8 cellular contexts compared by ENCODE assay signal in genomic region chr10:80924063-80924952, GRCh38.
DNase-seq lines count a peak whose midpoint lies in the region; ATAC-seq, FAIRE-seq and TF ChIP-seq lines count a peak whose summit lies in the region.

No MANE protein-coding gene starts in this region.

- TF ChIP-seq CTCF in A549 (IDR thresholded peaks at IDR 0.05) = peak; percentile 76

- no peaks in the 10 kb centered on the region for H3K9me3 ChIP-seq in A549
- H3K9me3 ChIP-seq in NT2/D1 (ENCODE audit: insufficient read depth, low read length) = no peaks in the 10 kb centered on the region

- no peak overlapping the region for H3K27ac ChIP-seq in A549

- no peak for TF ChIP-seq POLR2A in A549 (IDR thresholded peaks at IDR 0.05; ENCODE audit: low read length)

- ATAC-seq in A549 (peak; percentile 78 to 90; a peak in 4 of 6 replicates), HG02798 (IDR thresholded peaks at IDR 0.05; ENCODE audit: poor library complexity, unreplicated experiment) (peak; percentile 45), HG03135 (IDR thresholded peaks at IDR 0.05; ENCODE audit: unreplicated experiment) (no peak)

- no peak overlapping the region for H3K9ac ChIP-seq in NT2/D1 (ENCODE audit: insufficient read length, low read depth)

- H3K4me3 ChIP-seq in A549 (no peak overlapping the region), NT2/D1 (ENCODE audit: insufficient read length, low read depth) (no peak overlapping the region)

- peak; percentile 51 to 58; a peak in 4 of 5 replicates for TF ChIP-seq RAD21 in A549 (conservative IDR thresholded peaks at IDR 0.05 in 1 of 2, IDR thresholded peaks at IDR 0.05 in 1 of 2)

- H3K27me3 ChIP-seq in NT2/D1 (ENCODE audit: insufficient read depth, insufficient read length) = no peaks in the 10 kb centered on the region

- POLR2A ChIA-PET in A549 (lab: Yijun Ruan, JAX) = no interaction called here

- DNase-seq in A549 (ENCODE audit: low read depth in 1 of 2, low spot score in 1 of 2) (peak; percentile 7 to 51), GM04503 (ENCODE audit: low read depth) (peak; percentile 12), NT2/D1 (ENCODE audit: low read depth, low spot score) (peak; percentile 35), ecto neural progenitor cell (ENCODE audit: low spot score) (peak; percentile 68), midbrain (lab: John Stamatoyannopoulos, UW) (peak; percentile 36), middle frontal gyrus (ENCODE audit: extremely low spot score, low spot score) (no peak)

- H3K36me3 ChIP-seq in NT2/D1 (ENCODE audit: insufficient read depth, insufficient read length, low read length) = no peaks in the 10 kb centered on the region

- no peak overlapping the region for H3K4me2 ChIP-seq in A549

- WGBS in A549 (ENCODE audit: missing lambda C conversion rate) = 4% methylated on average over 7 of the region's 7 CpGs

- H3K4me1 ChIP-seq in A549 (no peaks in the 10 kb centered on the region), NT2/D1 (ENCODE audit: insufficient read depth, insufficient read length) (no peaks in the 10 kb centered on the region)

- TF ChIP-seq EP300 in A549 (IDR thresholded peaks at IDR 0.05) = no peak

- FAIRE-seq in A549 (lab: Jason Lieb, UNC) = no peak

- CTCF ChIA-PET in A549 (lab: Yijun Ruan, JAX) = interaction anchor here (0.6 to 4.4 kb wide), 40 partner anchors 9 to 548 kb away, joined by 3 to 37 read pairs (median 4); partner anchors contain the start of gene PRXL2A

TF ChIP-seq in A549, 52 proteins besides CTCF, POLR2A, EP300 and RAD21:
- TF ChIP-seq SMC3 (IDR thresholded peaks at IDR 0.05) (peak; percentile 76), TP53 (CRISPR knock-in tag; IDR thresholded peaks at IDR 0.05) (no peak), GATA3 (IDR thresholded peaks at IDR 0.05; ENCODE audit: borderline replicate concordance) (no peak), MAX (IDR thresholded peaks at IDR 0.05) (0 out of 2 replicates have a peak, but pooled peaks have one; percentile 18), RFX5 (IDR thresholded peaks at IDR 0.05) (no peak), FOXS1 (CRISPR knock-in tag; IDR thresholded peaks at IDR 0.05) (no peak), ESRRA (IDR thresholded peaks at IDR 0.05; ENCODE audit: borderline replicate concordance, low read length) (no peak)
